In genomic region chr4:175271010-175271630, GRCh38 we compare ENCODE assay signal across 21 cellular contexts.
DNase-seq lines count a peak whose midpoint lies in the region; ATAC-seq, FAIRE-seq and TF ChIP-seq lines count a peak whose summit lies in the region.
"Had no signal": no experiment of that assay in that cellular context is flagged by ENCODE, and none has a peak within 500 bp of the region (broad histone marks: within the 10 kb centered on the region; RNA-seq: fewer than 3 reads in every experiment).

No MANE protein-coding gene starts in this region.

- no peak for FAIRE-seq in RCC 7860 (lab: Jason Lieb, UNC)

- no peaks in the 10 kb centered on the region for H3K4me1 ChIP-seq in ovary (ENCODE audit: insufficient read depth)
- H3K4me1 ChIP-seq: BE2C, esophagus squamous epithelium, vagina had no signal

- peak; percentile 36 for DNase-seq in RCC 7860 (ENCODE audit: low spot score)
- no peak for DNase-seq in GM13977 (ENCODE audit: low spot score)
- no peak for DNase-seq in NCI-H526 treated with DMSO at 0.1 percent for 48 hours (lab: John Stamatoyannopoulos, UW)
- DNase-seq in ovary, result no peak
- DNase-seq: activated CD4-positive, alpha-beta T cell treated with anti-CD3 and anti-CD28 coated beads for 48 hours; BE2C; esophagus squamous epithelium; hippocampal formation; naive B cell; NCI-H146; retina; RPMI8226; stimulated activated naive CD4-positive, alpha-beta T cell; T-helper 2 cell had no signal

- no peak overlapping the region for H3K27ac ChIP-seq in ovary
- H3K27ac ChIP-seq: coronary artery, esophagus squamous epithelium, vagina had no signal

- intact Hi-C loops in ovary (cut with DNase I), result no loop called here

- no peaks in the 10 kb centered on the region for H3K27me3 ChIP-seq in ovary
- H3K27me3 ChIP-seq: BE2C, esophagus squamous epithelium, vagina had no signal

- ATAC-seq in GM18520 (IDR thresholded peaks at IDR 0.05; ENCODE audit: unreplicated experiment) (peak; percentile 57), GM21786 (IDR thresholded peaks at IDR 0.05; ENCODE audit: unreplicated experiment) (peak; percentile 92), HG03159 (IDR thresholded peaks at IDR 0.05; ENCODE audit: unreplicated experiment) (peak; percentile 73), GM19324 (IDR thresholded peaks at IDR 0.05; ENCODE audit: low FRiP score, unreplicated experiment) (no peak)
- ATAC-seq: left lobe of liver had no signal

- H3K9me3 ChIP-seq in ovary, result no peaks in the 10 kb centered on the region
- H3K9me3 ChIP-seq: BE2C, esophagus squamous epithelium, vagina had no signal

- 56 to 86% (median 75%) methylated on average over 2 of the region's 2 CpGs for WGBS in ovary, 3 donors

- TF ChIP-seq EP300 in ovary (IDR thresholded peaks at IDR 0.05), result no peak

- H3K36me3 ChIP-seq in ovary, result no peaks in the 10 kb centered on the region
- H3K36me3 ChIP-seq: BE2C, esophagus squamous epithelium, vagina had no signal

- TF ChIP-seq CTCF in GM13977 (IDR thresholded peaks at IDR 0.05; ENCODE audit: extremely low read depth, insufficient read depth, missing control alignments), result no peak
- no peak for TF ChIP-seq CTCF in ovary (IDR thresholded peaks at IDR 0.05)

- in situ Hi-C loops in GM13977 (cut with MboI; ENCODE audit: low pct_unique_long_range_greater_than_20kb, low sequenced_read_pairs, unreplicated experiment), result no loop called here

- TF ChIP-seq POLR2A in ovary (IDR thresholded peaks at IDR 0.05), result no peak

- no peak overlapping the region for H3K4me3 ChIP-seq in ovary
- H3K4me3 ChIP-seq: coronary artery, esophagus squamous epithelium, vagina had no signal
